Comparison of ENCODE assay signal across 11 cellular contexts in the genomic region with DNA sequence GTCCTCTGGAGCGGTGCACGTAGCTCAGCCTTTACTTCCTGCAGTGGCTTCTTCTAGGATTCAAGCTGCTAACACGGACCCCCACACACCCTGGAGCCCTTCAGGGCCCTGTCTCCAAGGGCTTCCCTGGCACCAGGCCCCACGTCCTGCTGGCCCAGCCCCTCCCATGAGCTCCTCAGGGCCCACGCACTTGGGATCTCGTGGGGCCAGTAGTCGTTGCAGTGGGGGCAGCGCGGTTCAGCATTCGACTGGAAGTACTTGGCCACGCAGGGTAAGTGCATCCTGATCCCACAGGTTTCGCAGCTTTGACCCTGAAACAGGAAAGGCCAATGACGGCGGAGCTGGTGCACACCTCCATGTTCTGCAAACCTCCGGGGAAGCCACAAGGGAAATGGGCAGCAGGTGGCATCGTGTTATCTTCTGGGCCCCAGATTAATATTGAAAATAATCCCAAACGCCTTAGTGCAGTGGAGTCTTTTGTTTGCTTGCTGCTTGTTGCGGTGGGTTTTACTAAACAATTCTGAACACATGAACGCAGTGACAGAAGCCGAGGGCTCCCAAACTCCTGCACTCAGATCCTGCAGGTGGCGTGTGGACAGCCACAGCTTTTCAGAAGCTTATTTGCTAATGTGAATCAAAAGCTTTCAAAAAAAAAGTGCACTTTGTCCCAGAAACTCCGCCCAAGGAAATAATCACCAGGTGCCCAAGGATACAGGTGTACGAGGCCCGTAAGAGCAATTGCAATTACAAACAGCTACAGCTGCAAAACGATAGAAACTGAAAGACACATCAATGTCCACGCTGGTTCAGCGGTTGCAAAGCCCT. TPM values are rescaled to one million over a fixed set of nuclear protein-coding genes. Genes with fewer than 3 reads are reported as not detected.
DNase-seq lines count a peak whose midpoint lies in the region; ATAC-seq and TF ChIP-seq lines count a peak whose summit lies in the region.
"Had no signal": no experiment of that assay in that cellular context is flagged by ENCODE, and none has a peak within 500 bp of the region (broad histone marks: within the 10 kb centered on the region; RNA-seq: fewer than 3 reads in every experiment).

No MANE protein-coding gene starts in this region.

- peak in 3 of 5 experiments; percentile 34 to 59 (median 45) for TF ChIP-seq CTCF in transverse colon (IDR thresholded peaks at IDR 0.05)
- no peak for TF ChIP-seq CTCF in testis (IDR thresholded peaks at IDR 0.05)

- peaks cover 53% of the 10 kb centered on the region for H3K4me1 Mint-ChIP-seq in activated naive CD4-positive, alpha-beta T cell treated with anti-CD3 and anti-CD28 coated beads, Interleukin-2, amount 10 ng/mL, durations not matched to agents 7 days and 5 days

- no peak overlapping the region for H3K4me3 Mint-ChIP-seq in activated naive CD4-positive, alpha-beta T cell treated with anti-CD3 and anti-CD28 coated beads, Interleukin-2, amount 10 ng/mL, durations not matched to agents 7 days and 5 days

- intact Hi-C loops in transverse colon (cut with DNase I; ENCODE audit: low total_unique reads) = no loop called here
- intact Hi-C loops in testis (cut with DNase I; ENCODE audit: low total_unique reads) = loop anchor here (10.0 kb wide), 1 partner anchor 119 kb away; no protein-coding TSS in a partner anchor

- DNase-seq in activated naive CD4-positive, alpha-beta T cell treated with anti-CD3 and anti-CD28 coated beads, Interleukin-2, amount 10 ng/mL, durations not matched to agents 7 days and 5 days = no peak
- DNase-seq in activated naive CD4-positive, alpha-beta T cell treated with anti-CD3 and anti-CD28 coated beads, Interleukin-2, amount 50 U/mL, for 72 hours (ENCODE audit: low spot score in 2 of 2) = no peak
- DNase-seq in NCI-H774 (lab: John Stamatoyannopoulos, UW) = peak; percentile 26
- peak; percentile 65 for DNase-seq in transverse colon
- DNase-seq in T-helper 9 cell = no peak
- no peak for DNase-seq in cerebellar cortex (ENCODE audit: low spot score)
- DNase-seq in testis = no peak

- H3K36me3 Mint-ChIP-seq in activated naive CD4-positive, alpha-beta T cell treated with anti-CD3 and anti-CD28 coated beads, Interleukin-2, amount 10 ng/mL, durations not matched to agents 7 days and 5 days = peaks cover 48% of the 10 kb centered on the region
- peaks cover 9 to 16% of the 10 kb centered on the region in 2 donors for H3K36me3 Mint-ChIP-seq in activated naive CD4-positive, alpha-beta T cell treated with anti-CD3 and anti-CD28 coated beads, Interleukin-2, amount 50 U/mL, for 72 hours

- ATAC-seq in activated naive CD4-positive, alpha-beta T cell treated with anti-CD3 and anti-CD28 coated beads, Interleukin-2, amount 50 U/mL, for 72 hours = no peak
- ATAC-seq: activated CD4-positive, CD25-positive, alpha-beta regulatory T cell treated with anti-CD3 and anti-CD28 coated beads, Interleukin-2, amount 50 U/mL, for 24 hours; GM12878 had no signal

- no peaks in the 10 kb centered on the region for H3K9me3 Mint-ChIP-seq in activated naive CD4-positive, alpha-beta T cell treated with anti-CD3 and anti-CD28 coated beads, Interleukin-2, amount 10 ng/mL, durations not matched to agents 7 days and 5 days
- no peaks in the 10 kb centered on the region for H3K9me3 Mint-ChIP-seq in activated naive CD4-positive, alpha-beta T cell treated with anti-CD3 and anti-CD28 coated beads, Interleukin-2, amount 50 U/mL, for 72 hours

- WGBS in transverse colon (ENCODE audit: low coverage in 1 of 2), 2 donors = 31 to 63% methylated on average over 5 to 26 of the region's 27 CpGs
- 85 to 86% methylated on average over 23 to 27 of the region's 27 CpGs for WGBS in testis, 2 donors

- in situ Hi-C loops in transverse colon (cut with MboI; ENCODE audit: low pct_ligation_motif_present in 1 of 4, low pct_unique_long_range_greater_than_20kb in 1 of 4, low sequenced_read_pairs in 3 of 4) = loop anchor here in 2 of 4 donors (25.0 kb wide), 1 partner anchor 112 kb away; no protein-coding TSS in a partner anchor

- H3K4me3 ChIP-seq in duodenal mucosa (ENCODE audit: low read depth in 1 of 2, low read length in 2 of 2) (peak overlapping the region; percentile 61 to 66), transverse colon (peak overlapping the region in 1 of 4 donors; percentile 19), testis (no peak overlapping the region)
- H3K4me3 ChIP-seq: GM12878 had no signal

- no peaks in the 10 kb centered on the region for H3K27me3 ChIP-seq in duodenal mucosa (ENCODE audit: control insufficient read depth in 1 of 2, insufficient read depth in 2 of 2, low read length in 2 of 2)
- no peaks in the 10 kb centered on the region for H3K27me3 ChIP-seq in transverse colon
- no peaks in the 10 kb centered on the region for H3K27me3 ChIP-seq in testis

- peaks cover 42 to 57% of the 10 kb centered on the region in 2 donors for H3K4me1 ChIP-seq in duodenal mucosa (ENCODE audit: control insufficient read depth in 1 of 2, insufficient read depth in 2 of 2, low read length in 2 of 2)
- peaks cover 13 to 47% (median 39%) of the 10 kb centered on the region in 4 donors for H3K4me1 ChIP-seq in transverse colon
- peaks cover 7% of the 10 kb centered on the region for H3K4me1 ChIP-seq in testis

- TF ChIP-seq EP300 in transverse colon (IDR thresholded peaks at IDR 0.05; ENCODE audit: low read depth) = no peak

- H3K9me3 ChIP-seq in duodenal mucosa (ENCODE audit: control insufficient read depth in 1 of 2, low read length in 2 of 2) (no peaks in the 10 kb centered on the region), transverse colon (no peaks in the 10 kb centered on the region), testis (no peaks in the 10 kb centered on the region)

- H3K27me3 Mint-ChIP-seq in activated naive CD4-positive, alpha-beta T cell treated with anti-CD3 and anti-CD28 coated beads, Interleukin-2, amount 10 ng/mL, durations not matched to agents 7 days and 5 days = peaks cover 3% of the 10 kb centered on the region

- peak overlapping the region; percentile 34 for H3K27ac Mint-ChIP-seq in activated naive CD4-positive, alpha-beta T cell treated with anti-CD3 and anti-CD28 coated beads, Interleukin-2, amount 10 ng/mL, durations not matched to agents 7 days and 5 days
- H3K27ac Mint-ChIP-seq in activated naive CD4-positive, alpha-beta T cell treated with anti-CD3 and anti-CD28 coated beads, Interleukin-2, amount 50 U/mL, for 72 hours = peak overlapping the region in 1 of 2 donors; percentile 3

- peak overlapping the region; percentile 35 to 40 for H3K9ac ChIP-seq in duodenal mucosa (ENCODE audit: low read depth in 1 of 2, low read length in 2 of 2)
- H3K9ac ChIP-seq: parathyroid adenoma had no signal

- peak; percentile 17 for TF ChIP-seq POLR2A in transverse colon (IDR thresholded peaks at IDR 0.05)
- no peak for TF ChIP-seq POLR2A in testis (IDR thresholded peaks at IDR 0.05)

- peak overlapping the region; percentile 51 for H3K27ac ChIP-seq in duodenal mucosa (ENCODE audit: low read depth, low read length)
- peak overlapping the region; percentile 75 to 87 (median 83) for H3K27ac ChIP-seq in transverse colon
- H3K27ac ChIP-seq in testis = no peak overlapping the region
- H3K27ac ChIP-seq: parathyroid adenoma had no signal

- CTCF ChIA-PET in activated naive CD4-positive, alpha-beta T cell treated with anti-CD3 and anti-CD28 coated beads, Interleukin-2, amount 10 ng/mL, durations not matched to agents 7 days and 5 days (lab: Charles Lee) = interaction anchor here (2.4 kb wide), 1 partner anchor 46 kb away, joined by 15 read pairs; no protein-coding TSS in a partner anchor

- peaks cover 0 to 16% of the 10 kb centered on the region in 2 donors for H3K36me3 ChIP-seq in duodenal mucosa (ENCODE audit: control insufficient read depth in 1 of 2, insufficient read depth in 2 of 2, low read length in 2 of 2)
- H3K36me3 ChIP-seq in transverse colon = peaks cover 0 to 4% (median 0%) of the 10 kb centered on the region in 4 donors
- no peaks in the 10 kb centered on the region for H3K36me3 ChIP-seq in testis (ENCODE audit: low read depth, missing control alignments)

RNA-seq across cellular contexts. Expression of a gene that starts 22.4 kb away (rescaled TPM):
- total RNA-seq in activated naive CD4-positive, alpha-beta T cell treated with anti-CD3 and anti-CD28 coated beads, Interleukin-2, amount 50 U/mL, for 72 hours = 10 to 100 TPM in 1 of 2 donors, 1 to 10 TPM in 1; 9.2 to 10.8 TPM
- total RNA-seq in transverse colon (10 to 100 TPM in 2 of 4 donors, 1 to 10 TPM in 2; 4.4 to 14.2 (median 9.2) TPM), testis (10 to 100 TPM in 1 of 2 donors, 1 to 10 TPM in 1; 8.3 to 14.7 TPM)
- 5.7 TPM for polyA plus RNA-seq in testis (ENCODE audit: insufficient read depth, low read depth, low replicate concordance)

RNA-seq across cellular contexts. Expression of a gene that starts 42.8 kb away (rescaled TPM):
- 100 to 1,000 TPM; 106 to 132 TPM for total RNA-seq in activated naive CD4-positive, alpha-beta T cell treated with anti-CD3 and anti-CD28 coated beads, Interleukin-2, amount 50 U/mL, for 72 hours
- 10 to 100 TPM in 3 of 4 donors, 1 to 10 TPM in 1; 6.2 to 90.8 (median 27.2) TPM for total RNA-seq in transverse colon
- 10 to 100 TPM; 58.1 to 71.1 TPM for total RNA-seq in testis
- polyA plus RNA-seq in testis (ENCODE audit: insufficient read depth, low read depth, low replicate concordance) = 135 TPM

Comparison
In these comparisons a context has a peak if more than half of its experiments do, and no peak if none do; other contexts are left out.
1. DNase-seq: peak in NCI-H774 (single experiment) and transverse colon (single experiment); none in activated naive CD4-positive, alpha-beta T cell treated with anti-CD3 and anti-CD28 coated beads, Interleukin-2, amount 10 ng/mL, durations not matched to agents 7 days and 5 days (single experiment), activated naive CD4-positive, alpha-beta T cell treated with anti-CD3 and anti-CD28 coated beads, Interleukin-2, amount 50 U/mL, for 72 hours (0 of 2), T-helper 9 cell (single experiment), cerebellar cortex (single experiment) and testis (single experiment).
2. H3K27ac ChIP-seq: peak in duodenal mucosa (single experiment) and transverse colon (4 of 4); none in testis (0 of 2).
3. H3K4me3 ChIP-seq: peak in duodenal mucosa (2 of 2); none in testis (0 of 2).
4. CTCF ChIP-seq: peak in transverse colon (3 of 5); none in testis (0 of 3).